Comparison of ENCODE assay signal across 18 cellular contexts in the genomic region with DNA sequence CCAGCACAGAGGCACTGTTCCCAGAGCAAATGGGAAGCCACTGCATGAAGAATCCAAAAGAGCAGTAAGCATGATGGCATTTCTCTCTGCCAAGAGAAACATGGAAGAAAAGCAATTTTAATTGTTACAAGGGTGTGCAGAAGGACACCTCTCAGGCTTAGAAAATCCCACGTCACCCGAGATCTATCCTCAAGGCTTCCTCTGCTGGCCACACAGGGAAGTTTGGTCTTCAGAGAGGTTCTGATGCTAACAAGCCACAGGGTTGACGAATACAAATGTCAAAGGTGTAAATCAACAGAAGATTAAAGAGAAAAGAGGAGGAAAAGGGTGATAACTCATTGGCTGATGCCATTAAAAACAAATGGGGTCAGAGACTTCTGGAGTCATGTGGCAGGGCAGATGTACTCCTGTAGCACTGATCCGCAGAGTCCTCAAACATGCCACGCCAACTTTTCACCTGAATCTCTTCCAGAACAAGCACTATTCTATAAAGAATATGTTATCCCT. TPM values are rescaled to one million over a fixed set of nuclear protein-coding genes. Genes with fewer than 3 reads are reported as not detected.
A peak's percentile ranks its signal among the peaks of the same experiment; 100 is the strongest.
DNase-seq lines count a peak whose midpoint lies in the region; ATAC-seq and TF ChIP-seq lines count a peak whose summit lies in the region.
"Had no signal": no experiment of that assay in that cellular context is flagged by ENCODE, and none has a peak within 500 bp of the region (broad histone marks: within the 10 kb centered on the region; RNA-seq: fewer than 3 reads in every experiment).

No MANE protein-coding gene starts in this region.

- H2AK5ac ChIP-seq in mesendoderm (ENCODE audit: low read length): no peak overlapping the region

- peaks cover 2% of the 10 kb centered on the region for H3K4me1 ChIP-seq in mesendoderm (ENCODE audit: control insufficient read depth, low read depth, low read length)

- no peaks in the 10 kb centered on the region for H3K36me3 Mint-ChIP-seq in natural killer cell treated with Interleukin-12 subunit alpha and Interleukin-12 subunit beta and Interleukin-15 and Interleukin-18, amount 100 ng/mL, for 72 hours
- no peaks in the 10 kb centered on the region for H3K36me3 Mint-ChIP-seq in natural killer cell

- H3K4me3 ChIP-seq in WERI-Rb-1 (ENCODE audit: low read depth, low read length) (no peak overlapping the region), mesendoderm (ENCODE audit: low read length) (no peak overlapping the region)

- H2BK120ac ChIP-seq in mesendoderm (ENCODE audit: low read depth, low read length): no peak overlapping the region

- no peak overlapping the region for H3K4me3 Mint-ChIP-seq in natural killer cell treated with Interleukin-12 subunit alpha and Interleukin-12 subunit beta and Interleukin-15 and Interleukin-18, amount 100 ng/mL, for 72 hours
- no peak overlapping the region for H3K4me3 Mint-ChIP-seq in natural killer cell
- H3K4me3 Mint-ChIP-seq: CD14-positive monocyte had no signal

- H3K9me3 Mint-ChIP-seq in natural killer cell treated with Interleukin-12 subunit alpha and Interleukin-12 subunit beta and Interleukin-15 and Interleukin-18, amount 100 ng/mL, for 72 hours: no peaks in the 10 kb centered on the region
- no peaks in the 10 kb centered on the region for H3K9me3 Mint-ChIP-seq in natural killer cell
- H3K9me3 Mint-ChIP-seq: CD14-positive monocyte had no signal

- no CpG with 5 or more reads among the region's 5 CpGs for WGBS in mesendoderm (ENCODE audit: extremely low coverage, insufficient coverage, low lambda C conversion rate)

- intact Hi-C loops in natural killer cell (cut with micrococcal nuclease): no loop called here

- no peak overlapping the region for H3K18ac ChIP-seq in mesendoderm (ENCODE audit: low read length)

- no peak overlapping the region for H4K8ac ChIP-seq in mesendoderm (ENCODE audit: low read depth, low read length)

- no peaks in the 10 kb centered on the region for H3K9me3 ChIP-seq in WERI-Rb-1 (ENCODE audit: severe bottlenecking)

- H3K27me3 ChIP-seq in WERI-Rb-1 (ENCODE audit: insufficient read depth, low read depth, severe bottlenecking): no peaks in the 10 kb centered on the region
- no peaks in the 10 kb centered on the region for H3K27me3 ChIP-seq in mesendoderm (ENCODE audit: insufficient read depth, low read length, poor library complexity)

- H3K36me3 ChIP-seq in WERI-Rb-1: peaks cover 50% of the 10 kb centered on the region
- H3K36me3 ChIP-seq in mesendoderm (ENCODE audit: control insufficient read depth, insufficient read depth, low read length): no peaks in the 10 kb centered on the region

- H3K4me2 ChIP-seq in mesendoderm (ENCODE audit: low read length): no peak overlapping the region

- DNase-seq in natural killer cell treated with Interleukin-12 subunit alpha and Interleukin-12 subunit beta and Interleukin-15 and Interleukin-18, amount 100 ng/mL, for 72 hours (ENCODE audit: low spot score): peak; percentile 5
- DNase-seq in natural killer cell (no peak), WERI-Rb-1 (no peak), mesendoderm (peak; percentile 45), NCI-H82 treated with DMSO at 0.1 percent for 48 hours (lab: John Stamatoyannopoulos, UW; ENCODE audit: unreplicated experiment) (no peak), LoVo (ENCODE audit: low spot score) (no peak)
- DNase-seq in stimulated activated CD8-positive, alpha-beta memory T cell treated with anti-CD3 and anti-CD28 coated beads, Interleukin-4, amount 100 ng/mL, for 48 hours: no peak
- DNase-seq: 8988T, DMS 273 treated with DMSO at 0.1 percent for 48 hours, KBM-7, NCI-H1417 treated with DMSO at 0.1 percent for 48 hours, NCI-H2029, NCI-H526 treated with DMSO at 0.1 percent for 48 hours, Right ventricle myocardium superior had no signal

- H3K27me3 Mint-ChIP-seq in natural killer cell treated with Interleukin-12 subunit alpha and Interleukin-12 subunit beta and Interleukin-15 and Interleukin-18, amount 100 ng/mL, for 72 hours: no peaks in the 10 kb centered on the region
- H3K27me3 Mint-ChIP-seq in natural killer cell (ENCODE audit: low read depth in 2 of 2): no peaks in the 10 kb centered on the region

- no peak overlapping the region for H3K27ac Mint-ChIP-seq in natural killer cell treated with Interleukin-12 subunit alpha and Interleukin-12 subunit beta and Interleukin-15 and Interleukin-18, amount 100 ng/mL, for 72 hours
- peak overlapping the region in 1 of 2 donors; percentile 60 for H3K27ac Mint-ChIP-seq in natural killer cell

- no peak overlapping the region for H3K4ac ChIP-seq in mesendoderm (ENCODE audit: low read depth, low read length)

- peaks cover 15% of the 10 kb centered on the region for H3K79me1 ChIP-seq in mesendoderm (ENCODE audit: low read length)

- H3K23ac ChIP-seq in mesendoderm (ENCODE audit: low read length): no peak overlapping the region

- peaks cover 4% of the 10 kb centered on the region for H3K79me2 ChIP-seq in mesendoderm (ENCODE audit: control insufficient read depth, insufficient read depth, low read length)

- no peak overlapping the region for H2BK15ac ChIP-seq in mesendoderm (replicated peaks; ENCODE audit: low read depth)

- ATAC-seq in natural killer cell treated with Interleukin-12 subunit alpha and Interleukin-12 subunit beta and Interleukin-15 and Interleukin-18, amount 100 ng/mL, for 72 hours: no peak
- ATAC-seq in natural killer cell: no peak
- no peak for ATAC-seq in GM18907 (IDR thresholded peaks at IDR 0.05; ENCODE audit: unreplicated experiment)
- ATAC-seq: HCT116 had no signal

- H3K27ac ChIP-seq in WERI-Rb-1 (no peak overlapping the region), mesendoderm (ENCODE audit: low read depth, low read length) (no peak overlapping the region)

- no peak overlapping the region for H3K56ac ChIP-seq in mesendoderm (ENCODE audit: low read length)

- H3K4me1 Mint-ChIP-seq in natural killer cell treated with Interleukin-12 subunit alpha and Interleukin-12 subunit beta and Interleukin-15 and Interleukin-18, amount 100 ng/mL, for 72 hours (ENCODE audit: low read depth in 2 of 2): peaks cover 13 to 36% of the 10 kb centered on the region in 2 donors
- H3K4me1 Mint-ChIP-seq in natural killer cell: peaks cover 38 to 51% of the 10 kb centered on the region in 2 donors

- H3K9ac ChIP-seq in mesendoderm (ENCODE audit: low read length): no peak overlapping the region

- TF ChIP-seq CTCF in natural killer cell (IDR thresholded peaks at IDR 0.05): no peak
- TF ChIP-seq CTCF in WERI-Rb-1 (IDR thresholded peaks at IDR 0.05; ENCODE audit: low read depth, low read length): peak; percentile 27; the same call in 1 of the 2 replicates

- H4K5ac ChIP-seq in mesendoderm (ENCODE audit: low read length): no peak overlapping the region

- H2BK5ac ChIP-seq in mesendoderm (ENCODE audit: low read length): no peak overlapping the region

RNA-seq across cellular contexts. Expression of gene SPDEF, which starts 33.6 kb away (rescaled TPM):
- not detected for total RNA-seq in natural killer cell treated with Interleukin-12 subunit alpha and Interleukin-12 subunit beta and Interleukin-15 and Interleukin-18, amount 100 ng/mL, for 72 hours
- under 1 TPM; 0.25 to 0.68 (median 0.45) TPM for total RNA-seq in natural killer cell
- polyA plus RNA-seq in mesendoderm (2013, experiment 1 of 2): 0.08 TPM
- polyA plus RNA-seq in mesendoderm (2013, experiment 2 of 2): 0.08 TPM
- total RNA-seq: M059J, Right ventricle myocardium superior had no signal
- polyA plus RNA-seq: CD14-positive monocyte had no signal

Comparison
In these comparisons a context has a peak if more than half of its experiments do, and no peak if none do; other contexts are left out.
1. DNase-seq: peak in natural killer cell treated with Interleukin-12 subunit alpha and Interleukin-12 subunit beta and Interleukin-15 and Interleukin-18, amount 100 ng/mL, for 72 hours (single experiment) and mesendoderm (single experiment); none in natural killer cell (single experiment), WERI-Rb-1 (single experiment), NCI-H82 treated with DMSO at 0.1 percent for 48 hours (single experiment), LoVo (single experiment) and stimulated activated CD8-positive, alpha-beta memory T cell treated with anti-CD3 and anti-CD28 coated beads, Interleukin-4, amount 100 ng/mL, for 48 hours (single experiment).